15 cellular contexts compared by ENCODE assay signal in genomic region chr16:11204513-11205047, GRCh38.
"Had no signal": no experiment of that assay in that cellular context is flagged by ENCODE, and none has a peak within 500 bp of the region (broad histone marks: within the 10 kb centered on the region; RNA-seq: fewer than 3 reads in every experiment).

No MANE protein-coding gene starts in this region.

- H3K4me3 Mint-ChIP-seq: activated naive CD4-positive, alpha-beta T cell treated with anti-CD3 and anti-CD28 coated beads, Interleukin-2, amount 10 ng/mL, durations not matched to agents 7 days and 5 days; effector memory CD8-positive, alpha-beta T cell; mesothelial cell of epicardium; neural crest cell had no signal

- H3K36me3 Mint-ChIP-seq: mesothelial cell of epicardium had no signal

- ATAC-seq: effector memory CD8-positive, alpha-beta T cell; foreskin keratinocyte; lower lobe of right lung had no signal

- DNase-seq: activated CD4-positive, alpha-beta T cell treated with anti-CD3 and anti-CD28 coated beads for 4 hours; activated CD8-positive, alpha-beta memory T cell treated with anti-CD3 and anti-CD28 coated beads, Interleukin-2, amount 50 U/mL, for 48 hours; activated naive CD4-positive, alpha-beta T cell treated with anti-CD3 and anti-CD28 coated beads, Interleukin-2, amount 10 ng/mL, durations not matched to agents 7 days and 5 days; cerebellar nuclear complex; effector memory CD8-positive, alpha-beta T cell; foreskin keratinocyte; lower lobe of right lung; ovary; stimulated activated CD4-positive, alpha-beta T cell treated with anti-CD3 and anti-CD28 coated beads, Interleukin-12 subunit alpha, Interleukin-12 subunit beta, amount 100 ng/mL, for 4 hours; stimulated activated naive CD4-positive, alpha-beta T cell; T1000; trophoblast cell; WERI-Rb-1 had no signal

- H3K27ac Mint-ChIP-seq: effector memory CD8-positive, alpha-beta T cell; mesothelial cell of epicardium had no signal

- H3K9me3 Mint-ChIP-seq: effector memory CD8-positive, alpha-beta T cell; mesothelial cell of epicardium; neural crest cell had no signal
